1 cellular context compared by ENCODE assay signal in the genomic region with DNA sequence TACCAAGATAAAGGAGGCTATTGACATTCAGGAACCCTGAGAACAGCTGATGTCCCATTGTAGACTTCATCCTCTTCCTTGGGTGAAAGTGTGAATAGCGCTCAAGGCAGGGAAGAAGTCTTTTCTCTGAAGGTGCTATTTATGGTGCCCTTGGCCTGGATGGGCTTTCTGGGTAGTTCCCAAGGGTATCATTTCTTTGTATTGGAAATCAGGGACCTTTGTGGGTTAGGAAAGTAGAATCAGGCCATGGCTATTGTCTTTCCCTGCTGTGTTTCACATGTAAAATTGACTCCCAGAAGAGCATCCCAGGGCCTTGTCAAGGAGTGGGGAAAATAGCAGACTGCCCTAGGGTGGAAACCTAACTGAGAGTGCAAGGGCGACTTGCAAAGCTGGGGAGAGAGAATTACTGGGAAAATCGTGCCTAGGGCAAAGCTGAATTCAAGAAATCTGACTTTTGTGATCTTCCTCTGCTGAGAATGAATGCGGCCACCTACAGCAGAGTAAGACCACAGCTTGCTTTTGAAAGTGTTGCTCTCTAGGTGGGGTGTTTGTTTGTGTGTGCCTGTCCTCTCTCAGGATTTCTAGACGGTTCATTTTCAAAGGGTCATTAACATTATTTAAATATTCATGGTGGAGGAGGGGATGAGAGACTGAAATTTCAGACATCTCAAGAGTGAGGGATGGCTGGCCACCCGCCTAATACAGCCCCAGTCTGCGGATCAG.
TF ChIP-seq lines count a peak whose summit lies in the region.

No MANE protein-coding gene starts in this region.

TF ChIP-seq in SK-N-SH, 30 proteins besides CTCF, POLR2A, EP300 and RAD21 (continued from another document):
- no peak for TF ChIP-seq ZBTB33 (IDR thresholded peaks at IDR 0.05; ENCODE audit: borderline replicate concordance, low read depth)
- no peak for TF ChIP-seq TEAD4 (IDR thresholded peaks at IDR 0.05; ENCODE audit: borderline replicate concordance, insufficient read depth)
- no peak for TF ChIP-seq FOXM1 (IDR thresholded peaks at IDR 0.05; ENCODE audit: low read depth)
- TF ChIP-seq USF1 (IDR thresholded peaks at IDR 0.05; ENCODE audit: borderline replicate concordance, low read depth): no peak
- TF ChIP-seq, protein P1, sequence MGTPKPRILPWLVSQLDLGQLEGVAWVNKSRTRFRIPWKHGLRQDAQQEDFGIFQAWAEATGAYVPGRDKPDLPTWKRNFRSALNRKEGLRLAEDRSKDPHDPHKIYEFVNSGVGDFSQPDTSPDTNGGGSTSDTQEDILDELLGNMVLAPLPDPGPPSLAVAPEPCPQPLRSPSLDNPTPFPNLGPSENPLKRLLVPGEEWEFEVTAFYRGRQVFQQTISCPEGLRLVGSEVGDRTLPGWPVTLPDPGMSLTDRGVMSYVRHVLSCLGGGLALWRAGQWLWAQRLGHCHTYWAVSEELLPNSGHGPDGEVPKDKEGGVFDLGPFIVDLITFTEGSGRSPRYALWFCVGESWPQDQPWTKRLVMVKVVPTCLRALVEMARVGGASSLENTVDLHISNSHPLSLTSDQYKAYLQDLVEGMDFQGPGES (IDR thresholded peaks at IDR 0.05; ENCODE audit: low read depth, low read length): no peak
